Comparison of ENCODE assay signal across 8 cellular contexts in genomic region chr9:4740623-4741364, GRCh38. TPM values are rescaled to one million over a fixed set of nuclear protein-coding genes. Genes with fewer than 3 reads are reported as not detected.
DNase-seq lines count a peak whose midpoint lies in the region; ATAC-seq and TF ChIP-seq lines count a peak whose summit lies in the region.

TSS of gene AK3 (minus strand) at chr9:4741202. CDS start at chr9:4741087, 115 bp downstream.

- peak within 1 kb of the TSS; percentile 87 for H2AFZ ChIP-seq in neural cell (ENCODE audit: low read depth, low read length)

- ATAC-seq in GM21723 (IDR thresholded peaks at IDR 0.05; ENCODE audit: unreplicated experiment): peak; percentile 88

- TF ChIP-seq POLR2A in stomach (IDR thresholded peaks at IDR 0.05): peak in 1 of 4 donors; percentile 48

- H3K9ac ChIP-seq in neural cell (ENCODE audit: low read length): peak within 1 kb of the TSS; percentile 79

- intact Hi-C loops in stomach (cut with DNase I; ENCODE audit: low total_unique reads): no loop called here

- POLR2A ChIA-PET in RWPE1 (lab: Yijun Ruan, JAX; ENCODE audit: low non-redundant PET): interaction anchor here (0.5 to 0.6 kb wide), 2 partner anchors 104 to 1214 kb away, joined by 3 read pairs; no protein-coding TSS in a partner anchor

- no peaks in the 10 kb centered on the region for H3F3A ChIP-seq in neural cell (ENCODE audit: insufficient read depth, low read length, poor library complexity, severe bottlenecking)

- no peaks in the 10 kb centered on the region for H3K27me3 ChIP-seq in neural cell (ENCODE audit: insufficient read depth, low read depth, low read length)
- no peaks in the 10 kb centered on the region for H3K27me3 ChIP-seq in stomach

- TF ChIP-seq RAD21 in neural cell (conservative IDR thresholded peaks at IDR 0.05): no peak

- no peak for TF ChIP-seq CTCF in RWPE1 (conservative IDR thresholded peaks at IDR 0.05; ENCODE audit: low read depth)
- peak; percentile 47 for TF ChIP-seq CTCF in neural cell (IDR thresholded peaks at IDR 0.05; ENCODE audit: poor library complexity, severe bottlenecking)
- peak in 1 of 7 experiments; percentile 17 for TF ChIP-seq CTCF in stomach (IDR thresholded peaks at IDR 0.05)

- H3K36me3 ChIP-seq in neural cell (ENCODE audit: insufficient read depth, low read length) (no peaks in the 10 kb centered on the region), stomach (no peaks in the 10 kb centered on the region)

- CTCF ChIA-PET in RWPE1 (lab: Yijun Ruan, JAX): interaction anchor here (0.5 to 0.9 kb wide), 5 partner anchors 9 to 67 kb away, joined by 3 to 5 read pairs (median 4); no protein-coding TSS in a partner anchor

- no peaks in the 10 kb centered on the region for H4K20me1 ChIP-seq in neural cell (ENCODE audit: insufficient read depth)

- H3K4me3 ChIP-seq in neural cell (ENCODE audit: low read length): peak within 1 kb of the TSS; percentile 97
- H3K4me3 ChIP-seq in stomach: peak within 1 kb of the TSS; percentile 84 to 95 (median 88)

- H3K27ac ChIP-seq in RWPE1 (peak within 1 kb of the TSS; percentile 93), neural cell (ENCODE audit: low read length) (peak within 1 kb of the TSS; percentile 52), stomach (peak within 1 kb of the TSS; percentile 94 to 98 (median 97))

- H3K9me2 ChIP-seq in neural cell (ENCODE audit: insufficient read depth, low read length): no peaks in the 10 kb centered on the region

- peaks cover 25 to 40% (median 33%) of the 10 kb centered on the region in 4 donors for H3K4me1 ChIP-seq in stomach

- WGBS in stomach, 5 donors: 0 to 1% (median 1%) methylated on average over 38 to 84 of the region's 84 CpGs

- TF ChIP-seq EP300 in neural cell (conservative IDR thresholded peaks at IDR 0.05; ENCODE audit: poor library complexity, severe bottlenecking) (no peak), stomach (IDR thresholded peaks at IDR 0.05) (no peak)

- DNase-seq in ELF-1 (ENCODE audit: low read depth, low spot score) (peak; percentile 85), KG1 (lab: John Stamatoyannopoulos, UW) (peak; percentile 63), RWPE1 (ENCODE audit: low spot score) (peak; percentile 77), fibroblast of the conjunctiva (ENCODE audit: low read depth) (peak; percentile 71), stomach (peak; percentile 90)
- peak; percentile 93 for DNase-seq in activated effector memory CD4-positive, alpha-beta T cell treated with anti-CD3 and anti-CD28 coated beads, Interleukin-2, amount 50 U/mL, for 16 hours

- peaks cover 42% of the 10 kb centered on the region for H3K79me2 ChIP-seq in neural cell (replicated peaks; ENCODE audit: insufficient read depth, low read length)

- no peaks in the 10 kb centered on the region for H3K9me3 ChIP-seq in neural cell (ENCODE audit: low read length)
- H3K9me3 ChIP-seq in stomach: no peaks in the 10 kb centered on the region

- peak within 1 kb of the TSS; percentile 83 for H3K4me2 ChIP-seq in neural cell (ENCODE audit: low read length)

TF ChIP-seq in neural cell, 6 proteins besides CTCF, POLR2A, EP300 and RAD21:
- TF ChIP-seq POLR2AphosphoS5 (IDR thresholded peaks at IDR 0.05) (peak; percentile 48), SMC3 (conservative IDR thresholded peaks at IDR 0.05; ENCODE audit: poor library complexity) (peak; percentile 14), MXI1 (conservative IDR thresholded peaks at IDR 0.05; ENCODE audit: poor library complexity, severe bottlenecking) (peak; percentile 6), TAF1 (IDR thresholded peaks at IDR 0.05; ENCODE audit: low read depth) (peak; percentile 46), REST (IDR thresholded peaks at IDR 0.05; ENCODE audit: borderline replicate concordance) (peak; percentile 71), EZH2 (IDR thresholded peaks at IDR 0.05; ENCODE audit: borderline replicate concordance, insufficient read depth, low read length, poor library complexity, severe bottlenecking) (no peak)

RNA-seq across cellular contexts. Expression of gene AK3, which starts in this region (rescaled TPM):
- polyA plus RNA-seq in neural cell (65.9 and 73.7 TPM in 2 replicates), stomach (10 to 100 TPM; 33.9 to 64.0 (median 49.9) TPM)
- 37.0 and 37.5 TPM in 2 replicates for polyA minus RNA-seq in neural cell
- 100 to 1,000 TPM in 1 of 5 donors, 10 to 100 TPM in 4; 26.1 to 108 (median 73.5) TPM for total RNA-seq in stomach

Comparison
In these comparisons a context has a peak if more than half of its experiments do, and no peak if none do; other contexts are left out.
1. Peak in every context shown above with its lines: DNase-seq, ATAC-seq, H3K4me3 ChIP-seq and H3K27ac ChIP-seq.